Comparison of ENCODE assay signal across 1 cellular context in genomic region chr9:7854763-7855162, GRCh38.
TF ChIP-seq lines count a peak whose summit lies in the region.

No MANE protein-coding gene starts in this region.

TF ChIP-seq in WTC11, 78 proteins besides CTCF, POLR2A, EP300 and RAD21 (continued from another document):
- TF ChIP-seq ZNF263 (CRISPR knock-in tag; IDR thresholded peaks at IDR 0.05; ENCODE audit: low read depth) (no peak), E2F4 (CRISPR knock-in tag; IDR thresholded peaks at IDR 0.05; ENCODE audit: borderline replicate concordance, low read depth) (no peak), ZNF416 (CRISPR knock-in tag; IDR thresholded peaks at IDR 0.05) (no peak), GABPB1 (CRISPR knock-in tag; IDR thresholded peaks at IDR 0.05) (no peak), ZNF281 (CRISPR knock-in tag; IDR thresholded peaks at IDR 0.05) (no peak)
